ENCODE assay signal across 1 cellular context in the genomic region with DNA sequence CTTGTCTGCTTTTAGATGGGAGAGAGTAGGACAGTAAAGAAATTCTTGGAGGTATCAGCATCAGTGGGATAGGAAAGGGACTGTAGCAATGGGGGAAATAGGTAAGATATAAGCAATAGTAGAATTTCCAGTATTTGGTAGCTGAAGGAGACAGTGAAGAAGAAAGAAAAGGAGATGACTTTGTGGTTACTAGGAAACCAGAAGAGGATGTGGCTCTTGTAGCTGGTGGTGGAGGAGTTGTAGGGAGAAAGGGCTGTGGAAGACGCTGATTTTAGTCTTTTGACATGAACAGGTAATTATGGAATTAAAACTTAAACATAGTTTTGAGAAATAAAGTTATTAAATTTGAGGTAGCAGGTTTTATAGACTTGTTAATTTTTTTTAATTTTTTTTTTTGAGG.
TF ChIP-seq lines count a peak whose summit lies in the region.

No MANE protein-coding gene starts in this region.

TF ChIP-seq in K562, 482 proteins besides CTCF, POLR2A, EP300 and RAD21 (continued from another document):
- TF ChIP-seq ZBTB17 (CRISPR knock-in tag; IDR thresholded peaks at IDR 0.05) (no peak), ZNF77 (CRISPR knock-in tag; IDR thresholded peaks at IDR 0.05) (no peak), BCOR (IDR thresholded peaks at IDR 0.05) (no peak)
- TF ChIP-seq, protein P1, sequence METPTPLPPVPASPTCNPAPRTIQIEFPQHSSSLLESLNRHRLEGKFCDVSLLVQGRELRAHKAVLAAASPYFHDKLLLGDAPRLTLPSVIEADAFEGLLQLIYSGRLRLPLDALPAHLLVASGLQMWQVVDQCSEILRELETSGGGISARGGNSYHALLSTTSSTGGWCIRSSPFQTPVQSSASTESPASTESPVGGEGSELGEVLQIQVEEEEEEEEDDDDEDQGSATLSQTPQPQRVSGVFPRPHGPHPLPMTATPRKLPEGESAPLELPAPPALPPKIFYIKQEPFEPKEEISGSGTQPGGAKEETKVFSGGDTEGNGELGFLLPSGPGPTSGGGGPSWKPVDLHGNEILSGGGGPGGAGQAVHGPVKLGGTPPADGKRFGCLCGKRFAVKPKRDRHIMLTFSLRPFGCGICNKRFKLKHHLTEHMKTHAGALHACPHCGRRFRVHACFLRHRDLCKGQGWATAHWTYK (CRISPR knock-in tag; IDR thresholded peaks at IDR 0.05), result no peak
- TF ChIP-seq, protein P2, sequence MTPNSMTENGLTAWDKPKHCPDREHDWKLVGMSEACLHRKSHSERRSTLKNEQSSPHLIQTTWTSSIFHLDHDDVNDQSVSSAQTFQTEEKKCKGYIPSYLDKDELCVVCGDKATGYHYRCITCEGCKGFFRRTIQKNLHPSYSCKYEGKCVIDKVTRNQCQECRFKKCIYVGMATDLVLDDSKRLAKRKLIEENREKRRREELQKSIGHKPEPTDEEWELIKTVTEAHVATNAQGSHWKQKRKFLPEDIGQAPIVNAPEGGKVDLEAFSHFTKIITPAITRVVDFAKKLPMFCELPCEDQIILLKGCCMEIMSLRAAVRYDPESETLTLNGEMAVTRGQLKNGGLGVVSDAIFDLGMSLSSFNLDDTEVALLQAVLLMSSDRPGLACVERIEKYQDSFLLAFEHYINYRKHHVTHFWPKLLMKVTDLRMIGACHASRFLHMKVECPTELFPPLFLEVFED (CRISPR knock-in tag; conservative IDR thresholded peaks at IDR 0.05), result no peak
- TF ChIP-seq, protein P3, sequence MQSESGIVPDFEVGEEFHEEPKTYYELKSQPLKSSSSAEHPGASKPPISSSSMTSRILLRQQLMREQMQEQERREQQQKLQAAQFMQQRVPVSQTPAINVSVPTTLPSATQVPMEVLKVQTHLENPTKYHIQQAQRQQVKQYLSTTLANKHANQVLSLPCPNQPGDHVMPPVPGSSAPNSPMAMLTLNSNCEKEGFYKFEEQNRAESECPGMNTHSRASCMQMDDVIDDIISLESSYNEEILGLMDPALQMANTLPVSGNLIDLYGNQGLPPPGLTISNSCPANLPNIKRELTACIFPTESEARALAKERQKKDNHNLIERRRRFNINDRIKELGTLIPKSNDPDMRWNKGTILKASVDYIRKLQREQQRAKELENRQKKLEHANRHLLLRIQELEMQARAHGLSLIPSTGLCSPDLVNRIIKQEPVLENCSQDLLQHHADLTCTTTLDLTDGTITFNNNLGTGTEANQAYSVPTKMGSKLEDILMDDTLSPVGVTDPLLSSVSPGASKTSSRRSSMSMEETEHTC (IDR thresholded peaks at IDR 0.05), result no peak
- TF ChIP-seq, protein P4, sequence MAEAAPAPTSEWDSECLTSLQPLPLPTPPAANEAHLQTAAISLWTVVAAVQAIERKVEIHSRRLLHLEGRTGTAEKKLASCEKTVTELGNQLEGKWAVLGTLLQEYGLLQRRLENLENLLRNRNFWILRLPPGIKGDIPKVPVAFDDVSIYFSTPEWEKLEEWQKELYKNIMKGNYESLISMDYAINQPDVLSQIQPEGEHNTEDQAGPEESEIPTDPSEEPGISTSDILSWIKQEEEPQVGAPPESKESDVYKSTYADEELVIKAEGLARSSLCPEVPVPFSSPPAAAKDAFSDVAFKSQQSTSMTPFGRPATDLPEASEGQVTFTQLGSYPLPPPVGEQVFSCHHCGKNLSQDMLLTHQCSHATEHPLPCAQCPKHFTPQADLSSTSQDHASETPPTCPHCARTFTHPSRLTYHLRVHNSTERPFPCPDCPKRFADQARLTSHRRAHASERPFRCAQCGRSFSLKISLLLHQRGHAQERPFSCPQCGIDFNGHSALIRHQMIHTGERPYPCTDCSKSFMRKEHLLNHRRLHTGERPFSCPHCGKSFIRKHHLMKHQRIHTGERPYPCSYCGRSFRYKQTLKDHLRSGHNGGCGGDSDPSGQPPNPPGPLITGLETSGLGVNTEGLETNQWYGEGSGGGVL (CRISPR knock-in tag; IDR thresholded peaks at IDR 0.05), result no peak
- TF ChIP-seq, protein P5, sequence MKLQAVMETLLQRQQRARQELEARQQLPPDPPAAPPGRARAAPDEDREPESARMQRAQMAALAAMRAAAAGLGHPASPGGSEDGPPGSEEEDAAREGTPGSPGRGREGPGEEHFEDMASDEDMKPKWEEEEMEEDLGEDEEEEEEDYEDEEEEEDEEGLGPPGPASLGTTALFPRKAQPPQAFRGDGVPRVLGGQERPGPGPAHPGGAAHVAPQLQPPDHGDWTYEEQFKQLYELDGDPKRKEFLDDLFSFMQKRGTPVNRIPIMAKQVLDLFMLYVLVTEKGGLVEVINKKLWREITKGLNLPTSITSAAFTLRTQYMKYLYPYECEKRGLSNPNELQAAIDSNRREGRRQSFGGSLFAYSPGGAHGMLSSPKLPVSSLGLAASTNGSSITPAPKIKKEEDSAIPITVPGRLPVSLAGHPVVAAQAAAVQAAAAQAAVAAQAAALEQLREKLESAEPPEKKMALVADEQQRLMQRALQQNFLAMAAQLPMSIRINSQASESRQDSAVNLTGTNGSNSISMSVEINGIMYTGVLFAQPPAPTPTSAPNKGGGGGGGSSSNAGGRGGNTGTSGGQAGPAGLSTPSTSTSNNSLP (IDR thresholded peaks at IDR 0.05; ENCODE audit: borderline replicate concordance, low read depth, low read length), result no peak
TF ChIP-seq in K562: peak in this region for 0.
